ENCODE assay signal across 23 cellular contexts in the genomic region with DNA sequence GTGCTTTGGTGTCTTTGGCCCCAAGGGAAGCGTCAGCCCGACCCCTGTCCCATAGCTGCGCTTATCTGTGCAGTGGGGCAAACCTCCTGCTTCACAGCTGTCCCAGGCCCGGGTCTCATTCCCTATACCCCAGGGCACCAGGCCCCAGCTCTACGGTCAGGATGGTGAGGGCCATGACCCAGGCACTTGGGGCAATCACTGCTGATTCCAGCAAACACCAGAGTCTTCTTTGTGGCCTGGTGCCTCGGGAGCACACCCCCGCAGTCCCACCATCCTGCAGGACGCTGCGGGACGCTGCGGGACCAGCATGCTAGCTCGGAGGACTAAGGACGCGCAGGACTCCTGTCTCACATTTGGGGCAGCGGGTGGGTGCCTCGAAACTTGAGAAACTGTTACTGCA.
"Had no signal": no experiment of that assay in that cellular context is flagged by ENCODE, and none has a peak within 500 bp of the region (broad histone marks: within the 10 kb centered on the region; RNA-seq: fewer than 3 reads in every experiment).

No MANE protein-coding gene starts in this region.

- H3K27ac ChIP-seq: SJSA1, SK-N-MC had no signal

- H3K27me3 ChIP-seq: MG63 had no signal

- DNase-seq: IMR-90, Karpas-422, KG1, MG63, NCI-H1092, NCI-H1105 treated with DMSO at 0.1 percent for 48 hours, NCI-H1417 treated with DMSO at 0.1 percent for 48 hours, NCI-H146, NCI-H187, NCI-H2029, NCI-H2081 treated with DMSO at 0.1 percent for 48 hours, NCI-H2171, NCI-H226, NCI-H446, NCI-H510A, NCI-H524 treated with DMSO at 0.1 percent for 48 hours, NCI-H69, NCI-H774, Right ventricle myocardium superior, RPMI8226, SIG-M5 had no signal

- H3K36me3 ChIP-seq: MG63, SJSA1 had no signal

- H3K9me3 ChIP-seq: MG63, SJSA1 had no signal

- H3K4me1 ChIP-seq: SJSA1 had no signal

- H3K4me3 ChIP-seq: MG63, SJSA1, SK-N-MC had no signal
